In the genomic region with DNA sequence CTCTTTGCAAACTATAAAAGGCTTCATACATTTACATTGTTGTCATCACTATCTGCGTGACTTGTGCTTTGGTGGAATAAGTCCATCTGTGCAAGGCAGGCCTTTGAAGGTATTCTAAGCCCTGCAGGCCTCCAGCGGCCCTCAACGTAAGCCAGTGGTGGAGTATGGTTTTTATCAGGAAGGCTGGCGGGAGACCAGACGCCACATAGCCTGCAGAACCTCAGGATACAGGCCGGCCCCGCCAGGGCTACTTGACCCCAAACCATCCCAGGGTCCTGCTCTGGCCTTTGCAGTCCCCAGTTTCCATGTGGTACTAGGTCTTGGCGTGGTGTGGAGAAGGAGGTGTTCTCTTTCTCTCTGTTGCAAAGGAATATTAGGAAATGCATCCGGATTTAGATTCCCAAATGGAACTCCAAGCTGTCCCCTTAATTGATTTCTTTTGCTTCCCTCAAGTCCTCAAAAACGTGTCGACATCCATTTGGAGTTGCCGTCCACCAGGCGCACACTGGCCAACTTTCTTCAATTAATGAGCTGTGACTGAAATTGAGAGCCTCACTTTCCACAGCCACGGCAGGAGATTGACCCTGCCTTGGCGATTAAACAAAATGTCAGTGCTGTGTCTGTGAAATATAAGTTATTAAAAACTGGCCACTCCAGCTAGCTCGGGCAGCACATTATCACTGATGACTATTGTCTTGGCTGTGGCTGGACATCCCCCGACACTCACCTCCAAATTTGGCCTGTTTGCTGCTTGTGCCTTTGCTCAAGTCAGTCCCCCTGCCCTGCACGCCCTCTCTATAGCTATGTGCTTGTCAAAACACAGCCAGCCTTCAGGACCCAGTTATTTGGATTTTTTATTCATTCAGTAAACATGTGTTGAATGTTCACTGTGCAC, we compare ENCODE assay signal across 2 cellular contexts.
TF ChIP-seq lines count a peak whose summit lies in the region.

No MANE protein-coding gene starts in this region.

TF ChIP-seq in liver, 16 proteins besides CTCF, POLR2A, EP300 and RAD21 (continued from another document):
- no peak for TF ChIP-seq YY1 (IDR thresholded peaks at IDR 0.05)

TF ChIP-seq in HepG2, 621 proteins besides CTCF, POLR2A, EP300 and RAD21 (continued from another document):
- TF ChIP-seq, protein P1, sequence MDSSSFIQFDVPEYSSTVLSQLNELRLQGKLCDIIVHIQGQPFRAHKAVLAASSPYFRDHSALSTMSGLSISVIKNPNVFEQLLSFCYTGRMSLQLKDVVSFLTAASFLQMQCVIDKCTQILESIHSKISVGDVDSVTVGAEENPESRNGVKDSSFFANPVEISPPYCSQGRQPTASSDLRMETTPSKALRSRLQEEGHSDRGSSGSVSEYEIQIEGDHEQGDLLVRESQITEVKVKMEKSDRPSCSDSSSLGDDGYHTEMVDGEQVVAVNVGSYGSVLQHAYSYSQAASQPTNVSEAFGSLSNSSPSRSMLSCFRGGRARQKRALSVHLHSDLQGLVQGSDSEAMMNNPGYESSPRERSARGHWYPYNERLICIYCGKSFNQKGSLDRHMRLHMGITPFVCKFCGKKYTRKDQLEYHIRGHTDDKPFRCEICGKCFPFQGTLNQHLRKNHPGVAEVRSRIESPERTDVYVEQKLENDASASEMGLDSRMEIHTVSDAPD (CRISPR knock-in tag; IDR thresholded peaks at IDR 0.05), result no peak
- no peak for TF ChIP-seq NFE2L1 (CRISPR knock-in tag; IDR thresholded peaks at IDR 0.05; ENCODE audit: borderline replicate concordance)
- TF ChIP-seq ZNF224 (CRISPR knock-in tag; IDR thresholded peaks at IDR 0.05), result no peak
- no peak for TF ChIP-seq RARA (CRISPR knock-in tag; IDR thresholded peaks at IDR 0.05)
- TF ChIP-seq, protein P2, sequence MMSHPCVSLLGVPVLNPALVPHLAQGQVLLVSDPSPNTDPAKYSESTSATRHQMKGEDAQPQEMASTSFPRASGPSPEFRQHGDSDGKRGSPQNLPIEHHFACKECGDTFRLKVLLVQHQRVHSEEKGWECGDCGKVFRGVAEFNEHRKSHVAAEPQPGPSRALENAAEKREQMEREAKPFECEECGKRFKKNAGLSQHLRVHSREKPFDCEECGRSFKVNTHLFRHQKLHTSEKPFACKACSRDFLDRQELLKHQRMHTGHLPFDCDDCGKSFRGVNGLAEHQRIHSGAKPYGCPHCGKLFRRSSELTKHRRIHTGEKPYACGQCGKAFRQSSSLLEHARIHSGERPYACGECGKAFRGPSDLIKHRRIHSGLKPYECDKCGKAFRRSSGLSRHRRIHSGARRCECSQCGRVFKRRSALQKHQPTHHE (CRISPR knock-in tag; IDR thresholded peaks at IDR 0.05; ENCODE audit: borderline replicate concordance), result no peak
